Comparison of ENCODE assay signal across 25 cellular contexts in genomic region chr4:110460074-110460761, GRCh38. TPM values are rescaled to one million over a fixed set of nuclear protein-coding genes. Genes with fewer than 3 reads are reported as not detected.
DNase-seq lines count a peak whose midpoint lies in the region; TF ChIP-seq lines count a peak whose summit lies in the region.
"Had no signal": no experiment of that assay in that cellular context is flagged by ENCODE, and none has a peak within 500 bp of the region (broad histone marks: within the 10 kb centered on the region; RNA-seq: fewer than 3 reads in every experiment).

No MANE protein-coding gene starts in this region.

- peaks cover 12% of the 10 kb centered on the region for H3K4me1 Mint-ChIP-seq in mesothelial cell of epicardium
- H3K4me1 Mint-ChIP-seq in progenitor cell of endocrine pancreas (ENCODE audit: low read depth) = no peaks in the 10 kb centered on the region
- H3K4me1 Mint-ChIP-seq in T-helper 2 cell treated with Interferon-gamma antibody and Interleukin-4, amounts not matched to agents 5 μg/mL and 100 μg/mL, for 36 hours (ENCODE audit: low read depth) = no peaks in the 10 kb centered on the region
- H3K4me1 Mint-ChIP-seq: CD14-positive monocyte; CD4-positive, alpha-beta memory T cell; CD4-positive, CD25-positive, alpha-beta regulatory T cell; CD8-positive, alpha-beta memory T cell had no signal

- no peak overlapping the region for H3K4me3 Mint-ChIP-seq in mesothelial cell of epicardium
- no peak overlapping the region for H3K4me3 Mint-ChIP-seq in progenitor cell of endocrine pancreas (ENCODE audit: low read depth)
- no peak overlapping the region for H3K4me3 Mint-ChIP-seq in T-helper 2 cell treated with Interferon-gamma antibody and Interleukin-4, amounts not matched to agents 5 μg/mL and 100 μg/mL, for 36 hours
- H3K4me3 Mint-ChIP-seq: CD14-positive monocyte; CD4-positive, alpha-beta memory T cell; CD4-positive, CD25-positive, alpha-beta regulatory T cell; CD8-positive, alpha-beta memory T cell had no signal

- 52 to 66% methylated on average over 4 to 6 of the region's 6 CpGs for WGBS in transverse colon (ENCODE audit: low coverage in 1 of 2), 2 donors

- H3K27me3 Mint-ChIP-seq in mesothelial cell of epicardium (ENCODE audit: low read depth) (no peaks in the 10 kb centered on the region), progenitor cell of endocrine pancreas (peaks cover 9% of the 10 kb centered on the region)
- H3K27me3 Mint-ChIP-seq in T-helper 2 cell treated with Interferon-gamma antibody and Interleukin-4, amounts not matched to agents 5 μg/mL and 100 μg/mL, for 36 hours (ENCODE audit: low read depth) = peaks cover 14% of the 10 kb centered on the region
- H3K27me3 Mint-ChIP-seq: CD4-positive, CD25-positive, alpha-beta regulatory T cell had no signal

- in situ Hi-C loops in transverse colon (cut with MboI; ENCODE audit: low pct_ligation_motif_present in 1 of 4, low pct_unique_long_range_greater_than_20kb in 1 of 4, low sequenced_read_pairs in 3 of 4) = no loop called here

- H3K9me3 ChIP-seq in transverse colon = no peaks in the 10 kb centered on the region
- H3K9me3 ChIP-seq: BE2C, BLaER1 had no signal

- TF ChIP-seq CTCF in mesothelial cell of epicardium (IDR thresholded peaks at IDR 0.05; ENCODE audit: unreplicated experiment) (no peak), progenitor cell of endocrine pancreas (IDR thresholded peaks at IDR 0.05; ENCODE audit: unreplicated experiment) (no peak), transverse colon (IDR thresholded peaks at IDR 0.05) (no peak)

- H3K36me3 Mint-ChIP-seq in mesothelial cell of epicardium (peaks cover 5% of the 10 kb centered on the region), progenitor cell of endocrine pancreas (ENCODE audit: insufficient read depth) (no peaks in the 10 kb centered on the region)
- H3K36me3 Mint-ChIP-seq in T-helper 2 cell treated with Interferon-gamma antibody and Interleukin-4, amounts not matched to agents 5 μg/mL and 100 μg/mL, for 36 hours (ENCODE audit: low read depth) = no peaks in the 10 kb centered on the region
- H3K36me3 Mint-ChIP-seq: CD14-positive monocyte; CD4-positive, alpha-beta memory T cell; CD4-positive, CD25-positive, alpha-beta regulatory T cell; CD8-positive, alpha-beta memory T cell had no signal

- H3K27ac ChIP-seq in transverse colon = peak overlapping the region in 3 of 4 donors; percentile 18 to 41 (median 41)
- H3K27ac ChIP-seq: BLaER1 had no signal

- DNase-seq in mesothelial cell of epicardium (ENCODE audit: low spot score in 2 of 2, unreplicated experiment in 2 of 2) (no peak), progenitor cell of endocrine pancreas (ENCODE audit: low spot score, unreplicated experiment) (no peak), transverse colon (no peak), SKM-1 treated with dmso at 0.1 percent for 144 hours (lab: John Stamatoyannopoulos, UW; ENCODE audit: unreplicated experiment) (no peak), NCI-H526 treated with DMSO at 0.1 percent for 48 hours (lab: John Stamatoyannopoulos, UW) (no peak)
- DNase-seq in T-helper 2 cell treated with Interferon-gamma antibody and Interleukin-4, amounts not matched to agents 5 μg/mL and 100 μg/mL, for 36 hours (ENCODE audit: low spot score) = no peak
- DNase-seq: 8988T; ACHN; BE2C; C1 segment of cervical spinal cord; CD4-positive, alpha-beta memory T cell; CD4-positive, CD25-positive, alpha-beta regulatory T cell; CD8-positive, alpha-beta memory T cell; COR-L47; DMS 273 treated with DMSO at 0.1 percent for 48 hours; DMS153; DMS53; DMS79; DND-41; EL; GDM1 had no signal

- H3K4me1 ChIP-seq in transverse colon = peaks cover 0 to 26% (median 12%) of the 10 kb centered on the region in 4 donors
- H3K4me1 ChIP-seq: BE2C, BLaER1 had no signal

- H3K4me3 ChIP-seq in transverse colon = no peak overlapping the region
- H3K4me3 ChIP-seq: BLaER1, GM12878 had no signal

- no peak for TF ChIP-seq POLR2A in transverse colon (IDR thresholded peaks at IDR 0.05)

- H3K36me3 ChIP-seq in transverse colon = no peaks in the 10 kb centered on the region
- H3K36me3 ChIP-seq: BE2C, BLaER1 had no signal

- H3K27ac Mint-ChIP-seq in mesothelial cell of epicardium (peak overlapping the region; percentile 17), progenitor cell of endocrine pancreas (peak overlapping the region; percentile 19)
- H3K27ac Mint-ChIP-seq in T-helper 2 cell treated with Interferon-gamma antibody and Interleukin-4, amounts not matched to agents 5 μg/mL and 100 μg/mL, for 36 hours = no peak overlapping the region
- H3K27ac Mint-ChIP-seq: CD4-positive, alpha-beta memory T cell; CD4-positive, CD25-positive, alpha-beta regulatory T cell; CD8-positive, alpha-beta memory T cell had no signal

- no peak for TF ChIP-seq EP300 in transverse colon (IDR thresholded peaks at IDR 0.05; ENCODE audit: low read depth)

- H3K27me3 ChIP-seq in transverse colon = peaks cover 8% of the 10 kb centered on the region
- H3K27me3 ChIP-seq: BE2C, BLaER1 had no signal

- intact Hi-C loops in transverse colon (cut with DNase I; ENCODE audit: low total_unique reads) = no loop called here

- H3K9me3 Mint-ChIP-seq in mesothelial cell of epicardium (peaks cover 4% of the 10 kb centered on the region), progenitor cell of endocrine pancreas (ENCODE audit: low read depth) (no peaks in the 10 kb centered on the region)
- H3K9me3 Mint-ChIP-seq in T-helper 2 cell treated with Interferon-gamma antibody and Interleukin-4, amounts not matched to agents 5 μg/mL and 100 μg/mL, for 36 hours = no peaks in the 10 kb centered on the region
- H3K9me3 Mint-ChIP-seq: CD4-positive, alpha-beta memory T cell had no signal

RNA-seq across cellular contexts. Expression of gene ENPEP, which starts 15.7 kb away (rescaled TPM):
- 11.9 to 15.3 TPM (median 13.4 TPM) in 3 replicates for total RNA-seq in mesothelial cell of epicardium
- total RNA-seq in progenitor cell of endocrine pancreas = 1.4 and 1.7 TPM in 2 replicates
- total RNA-seq in transverse colon = 1 to 10 TPM in 3 of 4 donors, under 1 TPM in 1; 0.80 to 6.2 (median 1.5) TPM
- total RNA-seq: CD4-positive, alpha-beta memory T cell; CD8-positive, alpha-beta memory T cell; G401; GM12878 had no signal
